22 cellular contexts compared by ENCODE assay signal in genomic region chr7:44374007-44374763, GRCh38. TPM values are rescaled to one million over a fixed set of nuclear protein-coding genes. Genes with fewer than 3 reads are reported as not detected.
DNase-seq lines count a peak whose midpoint lies in the region; ATAC-seq and TF ChIP-seq lines count a peak whose summit lies in the region.
"Had no signal": no experiment of that assay in that cellular context is flagged by ENCODE, and none has a peak within 500 bp of the region (broad histone marks: within the 10 kb centered on the region; RNA-seq: fewer than 3 reads in every experiment).

No MANE protein-coding gene starts in this region.

- no peak overlapping the region for H4K5ac ChIP-seq in IMR-90 (ENCODE audit: low read depth, low read length)

- H2BK120ac ChIP-seq in IMR-90 (ENCODE audit: low read depth, low read length): no peak overlapping the region

- H4K91ac ChIP-seq in IMR-90 (ENCODE audit: insufficient read depth, low read depth, low read length): no peak overlapping the region

- dilution Hi-C loops in IMR-90 (cut with HindIII; ENCODE audit: low sequenced_read_pairs, unreplicated experiment): no loop called here

- no peak overlapping the region; the same call in 1 of the 2 replicates for H3K4ac ChIP-seq in IMR-90 (ENCODE audit: low read depth, low read length)

- H2AK5ac ChIP-seq in IMR-90 (ENCODE audit: low read depth, low read length): 0 out of 2 replicates have a peak overlapping the region, but pooled peaks have one; percentile 33

- no peak overlapping the region for H2AK9ac ChIP-seq in IMR-90 (replicated peaks; ENCODE audit: low read depth, low read length, poor library complexity)

- H3K9ac ChIP-seq in IMR-90 (ENCODE audit: low read depth, low read length) (no peak overlapping the region), smooth muscle cell (ENCODE audit: low read depth) (no peak overlapping the region)

- H3K27ac ChIP-seq in IMR-90 (ENCODE audit: insufficient read depth, low read length): no peak overlapping the region
- no peak overlapping the region for H3K27ac ChIP-seq in lung (ENCODE audit: low read depth in 1 of 2, low read length in 1 of 2)
- no peak overlapping the region for H3K27ac ChIP-seq in smooth muscle cell (ENCODE audit: low read depth)
- H3K27ac ChIP-seq: C4-2B, SK-N-MC had no signal

- no peak overlapping the region for H3K14ac ChIP-seq in IMR-90 (replicated peaks; ENCODE audit: low read depth, low read length)

- no peak overlapping the region for H3K4me3 Mint-ChIP-seq in activated naive CD8-positive, alpha-beta T cell treated with anti-CD3 and anti-CD28 coated beads, Interleukin-2, amount 50 U/mL, for 24 hours
- no peak overlapping the region for H3K4me3 Mint-ChIP-seq in activated naive CD8-positive, alpha-beta T cell treated with anti-CD3 and anti-CD28 coated beads for 36 hours
- H3K4me3 Mint-ChIP-seq: CD8-positive, alpha-beta memory T cell; IgD-negative memory B cell had no signal

- in situ Hi-C loops in IMR-90 (cut with MboI; ENCODE audit: low sequenced_read_pairs): no loop called here

- H3K79me2 ChIP-seq in smooth muscle cell (ENCODE audit: low read depth): no peaks in the 10 kb centered on the region

- TF ChIP-seq POLR2A in IMR-90 (IDR thresholded peaks at IDR 0.05; ENCODE audit: low read depth, low read length): no peak

- H3K4me1 Mint-ChIP-seq in activated naive CD8-positive, alpha-beta T cell treated with anti-CD3 and anti-CD28 coated beads, Interleukin-2, amount 50 U/mL, for 24 hours: no peaks in the 10 kb centered on the region
- H3K4me1 Mint-ChIP-seq in activated naive CD8-positive, alpha-beta T cell treated with anti-CD3 and anti-CD28 coated beads for 36 hours: peaks cover 11% of the 10 kb centered on the region

- no peak overlapping the region for H3K4me3 ChIP-seq in IMR-90 (ENCODE audit: insufficient read depth, low read depth, low read length)
- H3K4me3 ChIP-seq in lung: no peak overlapping the region
- H3K4me3 ChIP-seq in smooth muscle cell: no peak overlapping the region
- H3K4me3 ChIP-seq: SK-N-MC had no signal

- no peak overlapping the region for H2BK20ac ChIP-seq in IMR-90 (ENCODE audit: low read depth, low read length)

- H3K18ac ChIP-seq in IMR-90 (ENCODE audit: low read depth, low read length): no peak overlapping the region

- H3K9me3 ChIP-seq in IMR-90 (ENCODE audit: control insufficient read depth, insufficient read depth, low read length) (no peaks in the 10 kb centered on the region), lung (ENCODE audit: control insufficient read depth in 2 of 2, insufficient read depth in 1 of 2, low read length in 1 of 2) (no peaks in the 10 kb centered on the region), smooth muscle cell (replicated peaks; ENCODE audit: low read depth) (no peaks in the 10 kb centered on the region)

- H3K36me3 Mint-ChIP-seq in activated naive CD8-positive, alpha-beta T cell treated with anti-CD3 and anti-CD28 coated beads, Interleukin-2, amount 50 U/mL, for 24 hours (ENCODE audit: low read depth): no peaks in the 10 kb centered on the region
- H3K36me3 Mint-ChIP-seq in activated naive CD8-positive, alpha-beta T cell treated with anti-CD3 and anti-CD28 coated beads for 36 hours: no peaks in the 10 kb centered on the region
- H3K36me3 Mint-ChIP-seq: CD8-positive, alpha-beta memory T cell; IgD-negative memory B cell had no signal

- no peak overlapping the region for H4K8ac ChIP-seq in IMR-90 (ENCODE audit: low read depth in 2 of 2, low read length in 2 of 2)

- H3K9me1 ChIP-seq in IMR-90 (ENCODE audit: insufficient read depth, low read length): peaks cover 25% of the 10 kb centered on the region

- no peak overlapping the region for H2BK5ac ChIP-seq in IMR-90 (ENCODE audit: low read depth, low read length, poor library complexity, severe bottlenecking)

- POLR2A ChIA-PET in IMR-90 (lab: Charles Lee; ENCODE audit: unreplicated experiment): no interaction called here

- peaks cover 3% of the 10 kb centered on the region for H3K27me3 Mint-ChIP-seq in activated naive CD8-positive, alpha-beta T cell treated with anti-CD3 and anti-CD28 coated beads, Interleukin-2, amount 50 U/mL, for 24 hours
- peaks cover 18% of the 10 kb centered on the region for H3K27me3 Mint-ChIP-seq in activated naive CD8-positive, alpha-beta T cell treated with anti-CD3 and anti-CD28 coated beads for 36 hours

- no peak overlapping the region for H2BK15ac ChIP-seq in IMR-90 (ENCODE audit: low read depth, low read length)

- intact Hi-C loops in IMR-90 (cut with micrococcal nuclease): no loop called here

- CTCF ChIA-PET in IMR-90 (lab: Yijun Ruan, JAX): no interaction called here

- no peaks in the 10 kb centered on the region for H3F3A ChIP-seq in smooth muscle cell (ENCODE audit: low read depth)

- H4K20me1 ChIP-seq in IMR-90 (ENCODE audit: insufficient read depth, low read length): no peaks in the 10 kb centered on the region
- no peaks in the 10 kb centered on the region for H4K20me1 ChIP-seq in smooth muscle cell (ENCODE audit: low read depth)

- no peaks in the 10 kb centered on the region for H3K36me3 ChIP-seq in IMR-90 (ENCODE audit: control insufficient read depth, insufficient read depth, low read length)
- H3K36me3 ChIP-seq in lung (ENCODE audit: control insufficient read depth in 2 of 2, insufficient read depth in 2 of 2, low read length in 2 of 2): no peaks in the 10 kb centered on the region
- no peaks in the 10 kb centered on the region for H3K36me3 ChIP-seq in smooth muscle cell (ENCODE audit: low read depth)

- H3K27me3 ChIP-seq in IMR-90 (ENCODE audit: control insufficient read depth, insufficient read depth, low read length) (no peaks in the 10 kb centered on the region), lung (ENCODE audit: control insufficient read depth, insufficient read depth) (no peaks in the 10 kb centered on the region), smooth muscle cell (ENCODE audit: low read depth) (peaks cover 26% of the 10 kb centered on the region)

- H3K4me1 ChIP-seq in IMR-90 (ENCODE audit: control insufficient read depth, insufficient read depth, low read length): peaks cover 10% of the 10 kb centered on the region
- no peaks in the 10 kb centered on the region for H3K4me1 ChIP-seq in lung (ENCODE audit: control insufficient read depth in 2 of 2, insufficient read depth in 2 of 2, low read length in 2 of 2)
- H3K4me1 ChIP-seq in smooth muscle cell (ENCODE audit: low read depth): no peaks in the 10 kb centered on the region

- ATAC-seq in activated naive CD8-positive, alpha-beta T cell treated with anti-CD3 and anti-CD28 coated beads, Interleukin-2, amount 50 U/mL, for 24 hours: no peak
- ATAC-seq in IMR-90 (ENCODE audit: low read depth) (no peak), lung (ENCODE audit: insufficient read depth, low FRiP score) (no peak), GM18909 (IDR thresholded peaks at IDR 0.05; ENCODE audit: poor library complexity, unreplicated experiment) (no peak)
- ATAC-seq: Right ventricle myocardium inferior had no signal

- no TSS peak for BruUV-seq in IMR-90 (replicated peaks; lab: Mats Ljungman, UMichigan)

- TF ChIP-seq CTCF in IMR-90 (conservative IDR thresholded peaks at IDR 0.05; ENCODE audit: low read depth, low read length) (no peak), lung (IDR thresholded peaks at IDR 0.05; ENCODE audit: control extremely low read depth, extremely low read depth) (no peak), smooth muscle cell (IDR thresholded peaks at IDR 0.05; ENCODE audit: borderline replicate concordance, insufficient read depth, poor library complexity, severe bottlenecking) (no peak)

- no peak overlapping the region for H3K23ac ChIP-seq in IMR-90 (ENCODE audit: low read depth, low read length)

- no peaks in the 10 kb centered on the region for H3K9me3 Mint-ChIP-seq in activated naive CD8-positive, alpha-beta T cell treated with anti-CD3 and anti-CD28 coated beads, Interleukin-2, amount 50 U/mL, for 24 hours
- H3K9me3 Mint-ChIP-seq in activated naive CD8-positive, alpha-beta T cell treated with anti-CD3 and anti-CD28 coated beads for 36 hours: peaks cover 2% of the 10 kb centered on the region

- WGBS in IMR-90 (ENCODE audit: extremely low coverage in 2 of 2, insufficient read length in 1 of 2), 2 experiments: 93% methylated on average over 3 of the region's 12 CpGs; no CpG with 5 or more reads in 1 of the 2 experiments
- WGBS in lung, 2 donors: 76 to 78% methylated on average over 12 of the region's 12 CpGs
- 85% methylated on average over 10 of the region's 12 CpGs for WGBS in smooth muscle cell (ENCODE audit: low lambda C conversion rate)

- H3K79me1 ChIP-seq in IMR-90 (ENCODE audit: low read depth in 1 of 2, low read length in 2 of 2): no peaks in the 10 kb centered on the region; a peak in 1 of 4 replicates

- no peak overlapping the region for H2AFZ ChIP-seq in IMR-90 (replicated peaks; ENCODE audit: low read length, poor library complexity)
- no peak overlapping the region for H2AFZ ChIP-seq in smooth muscle cell (ENCODE audit: low read depth)

- peak overlapping the region; percentile 46 for H3K27ac Mint-ChIP-seq in activated naive CD8-positive, alpha-beta T cell treated with anti-CD3 and anti-CD28 coated beads, Interleukin-2, amount 50 U/mL, for 24 hours
- H3K27ac Mint-ChIP-seq in activated naive CD8-positive, alpha-beta T cell treated with anti-CD3 and anti-CD28 coated beads for 36 hours: no peak overlapping the region

- DNase-seq in activated naive CD8-positive, alpha-beta T cell treated with anti-CD3 and anti-CD28 coated beads, Interleukin-2, amount 50 U/mL, for 24 hours: no peak
- DNase-seq in activated naive CD8-positive, alpha-beta T cell treated with anti-CD3 and anti-CD28 coated beads for 36 hours: no peak
- DNase-seq in IMR-90: no peak
- DNase-seq in lung (ENCODE audit: low spot score): peak; percentile 22
- DNase-seq in smooth muscle cell (lab: John Stamatoyannopoulos, UW; ENCODE audit: unreplicated experiment): no peak
- DNase-seq in SHP77 (lab: John Stamatoyannopoulos, UW): no peak
- DNase-seq: Calu3; CD8-positive, alpha-beta memory T cell; DMS153; NCI-H1105 treated with DMSO at 0.1 percent for 48 hours; NCI-H2029 treated with DMSO at 0.1 percent for 48 hours; NCI-H2171; NCI-H345; NCI-H524; OCI-M1; SW 1271 had no signal

- H3K4me2 ChIP-seq in IMR-90 (ENCODE audit: low read depth, low read length) (no peak overlapping the region), smooth muscle cell (no peak overlapping the region)

- no peak overlapping the region for H3K56ac ChIP-seq in IMR-90 (ENCODE audit: extremely low read depth, insufficient read depth, low read length)

- TF ChIP-seq RAD21 in IMR-90 (IDR thresholded peaks at IDR 0.05; ENCODE audit: low read length): no peak

TF ChIP-seq in IMR-90, 13 proteins besides CTCF, POLR2A, EP300 and RAD21 (continues in another document):
- TF ChIP-seq MAFK (IDR thresholded peaks at IDR 0.05; ENCODE audit: low read depth, low read length) (no peak), RFX5 (IDR thresholded peaks at IDR 0.05; ENCODE audit: low read depth, low read length) (no peak)

RNA-seq across cellular contexts. Expression of gene CAMK2B, which starts 48.8 kb away (rescaled TPM):
- under 1 TPM; 0.62 to 0.97 TPM for total RNA-seq in activated naive CD8-positive, alpha-beta T cell treated with anti-CD3 and anti-CD28 coated beads for 36 hours
- 0.18 and 0.28 TPM in 2 replicates for total RNA-seq in IMR-90 (2012; rRNA removed)
- polyA plus RNA-seq in IMR-90 (2012; rRNA removed): 0.14 and 0.36 TPM in 2 replicates
- polyA plus RNA-seq in IMR-90 (2012; cell fraction: cytosol; rRNA removed): 0.11 and 0.74 TPM in 2 replicates
- polyA plus RNA-seq in IMR-90 (2012; cell fraction: nucleus; rRNA removed; ENCODE audit: low replicate concordance): 0.57 and 1.0 TPM in 2 replicates
- under 1 TPM; 0.40 to 0.80 TPM for total RNA-seq in lung
- polyA plus RNA-seq in lung: under 1 TPM; 0.12 to 0.25 TPM
- total RNA-seq in smooth muscle cell: not detected in 2 replicates
- not detected in 2 replicates for polyA plus RNA-seq in smooth muscle cell
- total RNA-seq: Calu3 had no signal
- polyA plus RNA-seq: AG04450; CD8-positive, alpha-beta memory T cell; IgD-negative memory B cell had no signal
